ENCODE assay signal across 1 cellular context in genomic region chr1:9297831-9298230, GRCh38.
TF ChIP-seq lines count a peak whose summit lies in the region.

No MANE protein-coding gene starts in this region.

TF ChIP-seq in GM23338, 12 proteins besides CTCF, POLR2A, EP300 and RAD21 (continued from another document):
- TF ChIP-seq ZNF462 (CRISPR knock-in tag; IDR thresholded peaks at IDR 0.05) (no peak), JUNB (IDR thresholded peaks at IDR 0.05; ENCODE audit: unreplicated experiment) (no peak), POLR2AphosphoS5 (IDR thresholded peaks at IDR 0.05; ENCODE audit: low read depth) (no peak), ETS1 (IDR thresholded peaks at IDR 0.05) (no peak), ZNF114 (CRISPR knock-in tag; IDR thresholded peaks at IDR 0.05) (no peak)
